8 cellular contexts compared by ENCODE assay signal in the genomic region with DNA sequence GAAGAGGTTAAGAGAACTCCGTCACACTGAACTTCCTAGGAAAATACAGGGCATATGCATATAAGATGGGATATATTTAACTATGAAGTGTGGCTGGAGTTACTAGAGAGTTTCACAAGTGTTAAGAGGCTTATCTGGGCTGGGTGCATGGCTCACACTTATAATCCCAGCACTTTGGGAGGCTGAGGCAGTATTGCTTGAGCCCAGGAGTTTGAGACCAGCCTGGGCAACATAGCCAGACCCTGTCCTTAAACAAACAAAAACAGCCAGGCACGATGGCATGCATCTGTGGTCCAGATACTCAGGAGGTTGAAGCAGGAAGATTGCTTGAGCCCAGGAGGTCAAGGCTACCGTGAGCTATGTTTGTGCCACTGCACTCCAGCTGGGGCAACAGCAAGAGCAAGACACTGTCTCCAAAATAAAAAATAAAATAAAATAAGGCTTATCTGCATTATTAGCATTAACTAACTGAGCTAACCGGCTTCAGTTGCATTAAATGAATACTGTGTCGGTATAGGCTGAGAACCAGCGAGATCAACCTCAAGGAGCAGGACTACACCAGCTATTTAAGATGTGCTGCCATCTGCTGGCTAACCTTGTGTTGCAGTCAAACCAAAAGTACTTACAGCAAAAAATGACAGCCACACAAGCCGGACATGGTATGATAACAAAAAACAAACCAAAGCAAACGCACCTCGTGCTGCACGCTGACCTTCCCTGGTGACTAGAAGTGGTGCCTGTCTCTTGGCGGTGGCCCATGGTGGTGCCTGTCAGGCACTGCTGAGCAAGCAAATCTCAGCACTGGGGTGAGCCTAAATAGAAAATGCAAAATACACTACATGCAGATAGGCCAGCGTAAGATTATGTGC.
DNase-seq lines count a peak whose midpoint lies in the region; ATAC-seq lines count a peak whose summit lies in the region.

No MANE protein-coding gene starts in this region.

- H3K27me3 ChIP-seq in HAP-1 (ENCODE audit: low read depth), result no peaks in the 10 kb centered on the region

- no peak overlapping the region for H3K4me3 ChIP-seq in HAP-1

- H3K4me1 ChIP-seq in HAP-1, result peaks cover 25% of the 10 kb centered on the region

- peak; percentile 79 to 80 for ATAC-seq in activated CD4-positive, CD25-positive, alpha-beta regulatory T cell treated with anti-CD3 and anti-CD28 coated beads, Interleukin-2, amount 50 U/mL, for 24 hours
- no peak for ATAC-seq in HG03097 (IDR thresholded peaks at IDR 0.05; ENCODE audit: low FRiP score, unreplicated experiment)

- in situ Hi-C loops in HAP-1 (cut with MboI; ENCODE audit: low sequenced_read_pairs), result no loop called here

- DNase-seq in CMK (ENCODE audit: low read depth) (peak; percentile 84), HAP-1 (ENCODE audit: low spot score in 2 of 2) (peak; percentile 62 to 88), NCI-H226 (peak; percentile 58), cerebellar cortex (ENCODE audit: low spot score) (peak; percentile 95), left kidney (ENCODE audit: low read depth, low spot score) (peak; percentile 91)
- peak; percentile 52 for DNase-seq in stimulated activated CD4-positive, alpha-beta T cell treated with anti-CD3 and anti-CD28 coated beads, Interleukin-2, amount 100 ng/mL, for 4 hours (ENCODE audit: low read depth)

- no peaks in the 10 kb centered on the region; the same call in 1 of the 2 replicates for H3K9me3 ChIP-seq in HAP-1

- no peaks in the 10 kb centered on the region for H3K36me3 ChIP-seq in HAP-1 (replicated peaks)
